ENCODE assay signal across 18 cellular contexts in the genomic region with DNA sequence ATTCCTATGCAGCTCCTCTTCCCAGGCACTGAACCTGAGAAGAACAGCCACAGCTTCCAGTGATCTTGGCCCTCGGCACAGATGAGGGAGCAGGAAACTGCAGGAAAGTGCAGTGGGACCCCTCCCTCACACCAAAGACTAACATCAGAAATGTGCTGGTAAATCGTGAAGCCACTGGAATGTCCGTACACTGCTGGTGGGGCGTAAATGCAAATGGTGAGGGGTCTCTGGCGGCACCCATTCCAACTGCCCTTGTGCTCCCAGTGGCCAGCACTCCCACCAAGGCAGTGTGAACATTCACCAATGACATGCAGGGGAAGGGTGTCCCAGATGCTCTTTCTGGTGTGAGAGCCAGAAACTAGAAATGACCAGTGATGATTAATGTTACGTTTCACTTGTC.
DNase-seq lines count a peak whose midpoint lies in the region; ATAC-seq, FAIRE-seq and TF ChIP-seq lines count a peak whose summit lies in the region.
"Had no signal": no experiment of that assay in that cellular context is flagged by ENCODE, and none has a peak within 500 bp of the region (broad histone marks: within the 10 kb centered on the region; RNA-seq: fewer than 3 reads in every experiment).

No MANE protein-coding gene starts in this region.

- no peaks in the 10 kb centered on the region for H3K9me3 ChIP-seq in small intestine (ENCODE audit: control insufficient read depth, low read depth)
- H3K9me3 ChIP-seq in smooth muscle cell (replicated peaks; ENCODE audit: low read depth), result no peaks in the 10 kb centered on the region

- 81 to 91% (median 88%) methylated on average over 6 of the region's 6 CpGs for WGBS in small intestine, 3 donors
- 89% methylated on average over 6 of the region's 6 CpGs for WGBS in smooth muscle cell (ENCODE audit: low lambda C conversion rate)

- intact Hi-C loops in posterior vena cava (cut with DNase I), result no loop called here

- FAIRE-seq in small intestine (lab: Jason Lieb, UNC), result no peak

- no peaks in the 10 kb centered on the region for H3K79me2 ChIP-seq in smooth muscle cell (ENCODE audit: low read depth)

- H2AFZ ChIP-seq in smooth muscle cell (ENCODE audit: low read depth), result no peak overlapping the region

- no peaks in the 10 kb centered on the region for H3K36me3 ChIP-seq in small intestine (ENCODE audit: control insufficient read depth in 2 of 2, insufficient read depth in 2 of 2, low read length in 2 of 2)
- no peaks in the 10 kb centered on the region for H3K36me3 ChIP-seq in smooth muscle cell (ENCODE audit: low read depth)
- H3K36me3 ChIP-seq: BLaER1 treated with 17β-estradiol and CSF1 and Interleukin-3, amounts not matched to agents 10 nM and 100 nM had no signal

- no peak overlapping the region for H3K4me3 Mint-ChIP-seq in activated naive CD4-positive, alpha-beta T cell treated with anti-CD3 and anti-CD28 coated beads, Interleukin-2, amount 10 ng/mL, durations not matched to agents 7 days and 5 days
- H3K4me3 Mint-ChIP-seq in chondrocyte (ENCODE audit: unreplicated experiment), result no peak overlapping the region
- H3K4me3 Mint-ChIP-seq: B cell; CD8-positive, alpha-beta T cell; HFFc6 had no signal

- no peak overlapping the region for H3K9ac ChIP-seq in smooth muscle cell (ENCODE audit: low read depth)
- H3K9ac ChIP-seq: BLaER1 treated with 17β-estradiol and CSF1 and Interleukin-3, amounts not matched to agents 10 nM and 100 nM had no signal

- H3K27me3 Mint-ChIP-seq in activated naive CD4-positive, alpha-beta T cell treated with anti-CD3 and anti-CD28 coated beads, Interleukin-2, amount 10 ng/mL, durations not matched to agents 7 days and 5 days, result no peaks in the 10 kb centered on the region
- H3K27me3 Mint-ChIP-seq in chondrocyte (ENCODE audit: low read depth), result peaks cover 2% of the 10 kb centered on the region

- H3K4me3 ChIP-seq in small intestine (ENCODE audit: low read depth in 1 of 2, low read length in 2 of 2) (no peak overlapping the region), smooth muscle cell (no peak overlapping the region)
- H3K4me3 ChIP-seq: BLaER1 treated with 17β-estradiol and CSF1 and Interleukin-3, amounts not matched to agents 10 nM and 100 nM had no signal

- H3K27ac ChIP-seq in small intestine (ENCODE audit: low read depth in 1 of 2, low read length in 1 of 2) (no peak overlapping the region), smooth muscle cell (ENCODE audit: low read depth) (no peak overlapping the region)
- H3K27ac ChIP-seq: BLaER1 treated with 17β-estradiol and CSF1 and Interleukin-3, amounts not matched to agents 10 nM and 100 nM had no signal

- DNase-seq in activated naive CD4-positive, alpha-beta T cell treated with anti-CD3 and anti-CD28 coated beads, Interleukin-2, amount 10 ng/mL, durations not matched to agents 7 days and 5 days, result peak; percentile 4
- no peak for DNase-seq in activated naive CD4-positive, alpha-beta T cell (lab: John Stamatoyannopoulos, UW)
- DNase-seq in chondrocyte (ENCODE audit: low spot score) (peak; percentile 53), posterior vena cava (ENCODE audit: low spot score) (peak; percentile 48), small intestine (no peak), smooth muscle cell (lab: John Stamatoyannopoulos, UW; ENCODE audit: unreplicated experiment) (no peak)
- DNase-seq: Calu3; CD8-positive, alpha-beta T cell; DMS79 treated with DMSO at 0.1 percent for 48 hours; GF-D8; GOT3; H7; HFFc6; IMR-90 had no signal

- no peaks in the 10 kb centered on the region for H4K20me1 ChIP-seq in smooth muscle cell (ENCODE audit: low read depth)
- H4K20me1 ChIP-seq: BLaER1 treated with 17β-estradiol and CSF1 and Interleukin-3, amounts not matched to agents 10 nM and 100 nM had no signal

- no peaks in the 10 kb centered on the region for H3K9me3 Mint-ChIP-seq in activated naive CD4-positive, alpha-beta T cell treated with anti-CD3 and anti-CD28 coated beads, Interleukin-2, amount 10 ng/mL, durations not matched to agents 7 days and 5 days
- peaks cover 17% of the 10 kb centered on the region for H3K9me3 Mint-ChIP-seq in chondrocyte (ENCODE audit: low read depth)
- H3K9me3 Mint-ChIP-seq: CD8-positive, alpha-beta T cell had no signal

- H3K27me3 ChIP-seq in small intestine (ENCODE audit: control insufficient read depth in 2 of 2, insufficient read depth in 2 of 2, low read length in 2 of 2) (peaks cover 0 to 4% of the 10 kb centered on the region in 2 donors), smooth muscle cell (ENCODE audit: low read depth) (no peaks in the 10 kb centered on the region)
- H3K27me3 ChIP-seq: BLaER1 treated with 17β-estradiol and CSF1 and Interleukin-3, amounts not matched to agents 10 nM and 100 nM had no signal

- CTCF ChIA-PET in activated naive CD4-positive, alpha-beta T cell treated with anti-CD3 and anti-CD28 coated beads, Interleukin-2, amount 10 ng/mL, durations not matched to agents 7 days and 5 days (lab: Charles Lee), result no interaction called here

- H3K4me1 ChIP-seq in small intestine (ENCODE audit: control insufficient read depth in 2 of 2, insufficient read depth in 1 of 2, low read depth in 1 of 2, low read length in 1 of 2) (no peaks in the 10 kb centered on the region), smooth muscle cell (ENCODE audit: low read depth) (no peaks in the 10 kb centered on the region)
- H3K4me1 ChIP-seq: BLaER1 treated with 17β-estradiol and CSF1 and Interleukin-3, amounts not matched to agents 10 nM and 100 nM had no signal

- no peak for TF ChIP-seq CTCF in chondrocyte (IDR thresholded peaks at IDR 0.05)
- TF ChIP-seq CTCF in smooth muscle cell (IDR thresholded peaks at IDR 0.05; ENCODE audit: borderline replicate concordance, insufficient read depth, poor library complexity, severe bottlenecking), result no peak

- no peaks in the 10 kb centered on the region for H3F3A ChIP-seq in smooth muscle cell (ENCODE audit: low read depth)

- no peak overlapping the region for H3K27ac Mint-ChIP-seq in activated naive CD4-positive, alpha-beta T cell treated with anti-CD3 and anti-CD28 coated beads, Interleukin-2, amount 10 ng/mL, durations not matched to agents 7 days and 5 days
- H3K27ac Mint-ChIP-seq in chondrocyte (ENCODE audit: unreplicated experiment), result no peak overlapping the region
- H3K27ac Mint-ChIP-seq: B cell; CD8-positive, alpha-beta T cell; HFFc6 had no signal

- no peaks in the 10 kb centered on the region for H3K36me3 Mint-ChIP-seq in activated naive CD4-positive, alpha-beta T cell treated with anti-CD3 and anti-CD28 coated beads, Interleukin-2, amount 10 ng/mL, durations not matched to agents 7 days and 5 days
- no peaks in the 10 kb centered on the region for H3K36me3 Mint-ChIP-seq in chondrocyte (ENCODE audit: low read depth)
- H3K36me3 Mint-ChIP-seq: CD8-positive, alpha-beta T cell had no signal

- H3K4me1 Mint-ChIP-seq in activated naive CD4-positive, alpha-beta T cell treated with anti-CD3 and anti-CD28 coated beads, Interleukin-2, amount 10 ng/mL, durations not matched to agents 7 days and 5 days, result no peaks in the 10 kb centered on the region
- H3K4me1 Mint-ChIP-seq in chondrocyte (ENCODE audit: low read depth), result no peaks in the 10 kb centered on the region
- H3K4me1 Mint-ChIP-seq: B cell had no signal

- H3K4me2 ChIP-seq in smooth muscle cell, result no peak overlapping the region
- H3K4me2 ChIP-seq: BLaER1 treated with 17β-estradiol and CSF1 and Interleukin-3, amounts not matched to agents 10 nM and 100 nM had no signal

- no peak for ATAC-seq in HG03139 (IDR thresholded peaks at IDR 0.05; ENCODE audit: unreplicated experiment)
- ATAC-seq: CD8-positive, alpha-beta T cell; HCT116 had no signal

Comparison
In these comparisons a context has a peak if more than half of its experiments do, and no peak if none do; other contexts are left out.
1. DNase-seq: peak in activated naive CD4-positive, alpha-beta T cell treated with anti-CD3 and anti-CD28 coated beads, Interleukin-2, amount 10 ng/mL, durations not matched to agents 7 days and 5 days (single experiment), chondrocyte (single experiment) and posterior vena cava (single experiment); none in activated naive CD4-positive, alpha-beta T cell (0 of 4), small intestine (single experiment) and smooth muscle cell (single experiment).